In the genomic region with DNA sequence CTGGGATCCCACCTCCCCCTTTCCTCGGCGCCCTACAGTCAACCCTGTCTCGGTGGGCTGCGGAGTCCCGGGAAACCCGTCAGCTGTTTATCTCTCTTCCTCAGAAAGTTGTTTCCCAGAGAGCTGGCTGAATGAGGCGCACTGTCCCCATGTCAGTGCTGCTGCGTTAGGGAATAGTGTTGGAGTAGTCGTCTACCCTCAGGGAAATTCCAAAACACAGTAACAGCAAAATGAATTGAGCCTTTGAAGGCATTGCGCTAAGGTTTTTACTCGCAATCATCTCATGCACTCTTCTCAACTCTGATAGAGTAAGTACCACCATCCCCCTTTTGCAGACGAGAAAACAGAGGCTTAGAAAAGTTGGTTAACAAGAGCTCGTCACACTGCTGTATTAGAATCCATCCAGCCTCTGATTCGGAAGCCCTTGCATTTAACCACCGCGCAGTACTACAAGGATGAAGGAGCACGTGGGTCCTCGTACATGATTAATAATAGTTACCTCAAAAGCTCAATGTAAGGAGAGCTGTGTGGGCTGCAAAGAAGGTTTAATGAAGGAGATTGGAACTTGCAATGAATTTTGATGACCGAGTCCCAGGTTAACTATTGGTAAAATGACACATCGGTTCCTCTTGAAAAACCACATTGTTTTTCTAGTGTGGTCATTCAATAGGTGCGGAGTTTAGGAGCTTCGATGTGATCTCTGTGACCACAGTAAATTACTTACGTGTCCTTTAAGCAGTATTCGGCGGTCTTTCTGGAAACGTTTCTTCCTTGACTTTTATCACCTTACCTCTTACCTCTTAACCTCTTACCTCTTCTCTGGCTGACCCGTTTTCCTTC, we compare ENCODE assay signal across 8 cellular contexts. TPM values are rescaled to one million over a fixed set of nuclear protein-coding genes. Genes with fewer than 3 reads are reported as not detected.
DNase-seq lines count a peak whose midpoint lies in the region; ATAC-seq and TF ChIP-seq lines count a peak whose summit lies in the region.

No MANE protein-coding gene starts in this region.

- no peak overlapping the region for H3K9ac ChIP-seq in HUES48 (ENCODE audit: low read depth, low read length)

- peaks cover 36% of the 10 kb centered on the region for H3K79me2 ChIP-seq in osteoblast (ENCODE audit: insufficient read depth, low read length)

- H3K9me3 ChIP-seq in HUES48 (ENCODE audit: control insufficient read depth, insufficient read depth, low read length), result no peaks in the 10 kb centered on the region
- H3K9me3 ChIP-seq in osteoblast (ENCODE audit: low read depth, low read length), result no peaks in the 10 kb centered on the region

- peak overlapping the region; percentile 98 for H3K4me2 ChIP-seq in osteoblast (ENCODE audit: insufficient read depth, low read length)

- no peak overlapping the region for H3K27ac ChIP-seq in HUES48 (ENCODE audit: low read depth, low read length)
- peak overlapping the region; percentile 92 for H3K27ac ChIP-seq in osteoblast (ENCODE audit: low read depth, low read length)

- H3K4me1 ChIP-seq in HUES48 (ENCODE audit: control insufficient read depth, insufficient read depth, low read length), result peaks cover 6% of the 10 kb centered on the region; the same call in 1 of the 2 replicates
- H3K4me1 ChIP-seq in osteoblast (ENCODE audit: insufficient read depth, low read length), result peaks cover 24% of the 10 kb centered on the region

- ATAC-seq in GM19351 (IDR thresholded peaks at IDR 0.05; ENCODE audit: unreplicated experiment) (peak; percentile 11), GM19397 (IDR thresholded peaks at IDR 0.05; ENCODE audit: unreplicated experiment) (no peak), HG03039 (IDR thresholded peaks at IDR 0.05; ENCODE audit: unreplicated experiment) (no peak)

- DNase-seq in Caki2 (ENCODE audit: low read depth) (peak; percentile 50), activated T-cell treated with anti-CD3 and anti-CD28 coated beads for 4 hours (peak; percentile 7), foreskin fibroblast (peak; percentile 23 to 65), osteoblast (ENCODE audit: insufficient read length, low spot score, missing footprints) (peak; percentile 22)

- TF ChIP-seq CTCF in foreskin fibroblast (IDR thresholded peaks at IDR 0.05; ENCODE audit: low read depth, low read length), result no peak
- no peak for TF ChIP-seq CTCF in osteoblast (IDR thresholded peaks at IDR 0.05; ENCODE audit: extremely low read depth, low read depth, low read length)

- peaks cover 17% of the 10 kb centered on the region for H3K27me3 ChIP-seq in HUES48 (ENCODE audit: control insufficient read depth, insufficient read depth, low read length)
- H3K27me3 ChIP-seq in osteoblast (ENCODE audit: insufficient read depth, low read length), result peaks cover 3% of the 10 kb centered on the region

- no peaks in the 10 kb centered on the region for H3K36me3 ChIP-seq in HUES48 (ENCODE audit: control insufficient read depth, insufficient read depth, low read length)
- H3K36me3 ChIP-seq in osteoblast (ENCODE audit: insufficient read depth, low read length), result no peaks in the 10 kb centered on the region

- peak overlapping the region; percentile 96 for H2AFZ ChIP-seq in osteoblast (ENCODE audit: low read length)

- peaks cover 18% of the 10 kb centered on the region for H4K20me1 ChIP-seq in osteoblast (ENCODE audit: insufficient read depth, low read length)

- in situ Hi-C loops in Caki2 (cut with HindIII; ENCODE audit: low pct_unique_long_range_greater_than_20kb, low sequenced_read_pairs), result no loop called here

- peak overlapping the region; percentile 87 for H3K4me3 ChIP-seq in HUES48 (ENCODE audit: low read depth, low read length)
- peak overlapping the region; percentile 65 to 84 for H3K4me3 ChIP-seq in foreskin fibroblast (ENCODE audit: low read depth in 1 of 2, low read length in 2 of 2)
- H3K4me3 ChIP-seq in osteoblast (ENCODE audit: insufficient read depth, low read length), result peak overlapping the region; percentile 98

RNA-seq across cellular contexts. Expression of a gene that starts 0.8 kb away (rescaled TPM):
- total RNA-seq in Caki2 (2014; rRNA removed; shearing (Covaris generic); ENCODE audit: low replicate concordance), result 4.4 and 8.8 TPM in 2 replicates
- total RNA-seq in osteoblast, result 43.1 and 44.2 TPM in 2 replicates
